9 cellular contexts compared by ENCODE assay signal in genomic region chr2:6721395-6721794, GRCh38.
"Had no signal": no experiment of that assay in that cellular context is flagged by ENCODE, and none has a peak within 500 bp of the region (broad histone marks: within the 10 kb centered on the region; RNA-seq: fewer than 3 reads in every experiment).

No MANE protein-coding gene starts in this region.

- H3K4me2 ChIP-seq: GM23338 had no signal

- H2AFZ ChIP-seq: GM23248, GM23338 had no signal

- H3K9me3 Mint-ChIP-seq: H9 had no signal

- H3K27ac Mint-ChIP-seq: GM23338, H9, HFFc6 had no signal

- DNase-seq: GM23248, GOT3, H7, H9, HCEC 1CT, HFFc6 had no signal

- H3K36me3 ChIP-seq: HAP-1 had no signal

- ATAC-seq: GM23338, HCT116 had no signal

- H3K9ac ChIP-seq: GM23248 had no signal

- H3K9me3 ChIP-seq: HAP-1 had no signal

- H3K4me3 Mint-ChIP-seq: GM23338, H9, HFFc6 had no signal

- H3K27ac ChIP-seq: GM23248 had no signal

- H3K4me3 ChIP-seq: GM23248, GM23338, HAP-1 had no signal

- H3K4me1 ChIP-seq: HAP-1 had no signal
